8 cellular contexts compared by ENCODE assay signal in the genomic region with DNA sequence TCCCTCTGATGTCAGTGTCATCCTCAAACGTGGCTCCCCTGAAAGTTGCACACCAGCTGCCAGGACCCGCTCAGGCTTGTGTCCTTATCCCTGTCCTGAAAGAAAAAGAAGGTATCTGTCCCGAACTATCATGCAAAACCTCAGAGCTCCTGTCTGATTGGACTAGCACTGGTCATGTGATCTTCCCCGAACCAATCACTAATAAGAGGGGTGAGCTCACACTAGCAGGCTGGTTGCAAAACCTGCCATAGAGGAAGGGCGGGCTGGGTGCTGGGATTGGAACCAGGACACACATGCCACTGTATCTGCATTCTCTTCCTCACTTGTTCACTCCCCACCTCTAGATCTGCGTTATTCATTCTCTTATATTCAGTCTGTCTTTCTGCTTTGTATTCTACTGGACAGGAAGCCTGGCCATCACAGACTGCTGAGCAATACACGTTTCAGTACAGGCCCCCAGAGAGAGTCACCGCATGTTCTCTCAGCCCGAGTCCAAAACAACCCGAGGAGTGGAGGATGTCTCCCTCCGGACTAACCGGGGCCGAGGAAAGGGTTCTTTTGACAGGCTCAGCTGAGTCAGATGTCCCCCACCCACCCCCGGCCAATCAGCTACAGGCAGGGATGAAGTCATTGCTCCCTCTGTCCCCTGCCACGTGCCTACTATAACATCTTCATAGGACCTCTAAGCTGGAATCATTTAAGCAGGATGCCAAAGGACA.
DNase-seq lines count a peak whose midpoint lies in the region; ATAC-seq and TF ChIP-seq lines count a peak whose summit lies in the region.

No MANE protein-coding gene starts in this region.

- peak overlapping the region; percentile 82 for H4K8ac ChIP-seq in trophoblast cell (ENCODE audit: low read depth, low read length)

- H3K23ac ChIP-seq in trophoblast cell (ENCODE audit: low read length), result no peak overlapping the region

- no peak overlapping the region for H3K9ac ChIP-seq in trophoblast cell (ENCODE audit: low read length)

- DNase-seq in AG10803 (ENCODE audit: low read depth) (peak; percentile 97), NCI-H2171 (lab: John Stamatoyannopoulos, UW) (peak; percentile 91), amygdala (lab: John Stamatoyannopoulos, UW) (peak; percentile 52 to 99 (median 88)), left ventricle myocardium inferior (peak; percentile 77), trophoblast cell (peak; percentile 71 to 89)
- no peak for DNase-seq in effector memory CD8-positive, alpha-beta T cell

- H2AK5ac ChIP-seq in trophoblast cell (ENCODE audit: low read length), result no peak overlapping the region

- H3K4me3 Mint-ChIP-seq in effector memory CD8-positive, alpha-beta T cell, result no peak overlapping the region

- H3K4ac ChIP-seq in trophoblast cell (ENCODE audit: low read depth, low read length), result peak overlapping the region; percentile 25

- TF ChIP-seq CTCF in AG10803 (conservative IDR thresholded peaks at IDR 0.05; ENCODE audit: low read length), result no peak
- no peak for TF ChIP-seq CTCF in left ventricle myocardium inferior (IDR thresholded peaks at IDR 0.05; ENCODE audit: borderline replicate concordance)

- H3K9me3 Mint-ChIP-seq in effector memory CD8-positive, alpha-beta T cell, result no peaks in the 10 kb centered on the region

- peak overlapping the region; percentile 4 for H2BK12ac ChIP-seq in trophoblast cell (ENCODE audit: low read length)

- intact Hi-C loops in left ventricle myocardium inferior (cut with micrococcal nuclease), result no loop called here

- H3K27ac ChIP-seq in left ventricle myocardium inferior (replicated peaks) (peak overlapping the region; percentile 89), trophoblast cell (ENCODE audit: low read depth, low read length) (peak overlapping the region; percentile 64)

- no peak overlapping the region for H2AFZ ChIP-seq in trophoblast cell (ENCODE audit: insufficient read depth, low read length, poor library complexity)

- H3K36me3 ChIP-seq in left ventricle myocardium inferior, result no peaks in the 10 kb centered on the region
- no peaks in the 10 kb centered on the region for H3K36me3 ChIP-seq in trophoblast cell (ENCODE audit: control insufficient read depth in 1 of 2, insufficient read depth in 2 of 2, low read length in 2 of 2)

- ATAC-seq in GM18520 (IDR thresholded peaks at IDR 0.05; ENCODE audit: unreplicated experiment) (peak; percentile 85), HG03025 (IDR thresholded peaks at IDR 0.05; ENCODE audit: low FRiP score, unreplicated experiment) (peak; percentile 68)
- no peak for ATAC-seq in effector memory CD8-positive, alpha-beta T cell (replicated peaks)

- H3K36me3 Mint-ChIP-seq in effector memory CD8-positive, alpha-beta T cell (ENCODE audit: insufficient read depth), result peaks cover 4% of the 10 kb centered on the region

- no CpG with 5 or more reads among the region's 15 CpGs for WGBS in trophoblast cell (ENCODE audit: extremely low coverage, insufficient coverage, insufficient read length)

- no peak overlapping the region for H2BK120ac ChIP-seq in trophoblast cell (ENCODE audit: insufficient read depth, low read length, poor library complexity)

- H3K27me3 Mint-ChIP-seq in effector memory CD8-positive, alpha-beta T cell, result no peaks in the 10 kb centered on the region

- H3K18ac ChIP-seq in trophoblast cell (ENCODE audit: low read length), result no peak overlapping the region

- peak overlapping the region; percentile 71 for H2BK5ac ChIP-seq in trophoblast cell (ENCODE audit: low read depth, low read length, poor library complexity)

- peaks cover 2% of the 10 kb centered on the region for H3K79me2 ChIP-seq in trophoblast cell (ENCODE audit: control insufficient read depth, insufficient read depth, low read length, poor library complexity)

- H4K91ac ChIP-seq in trophoblast cell (ENCODE audit: low read depth, low read length), result peak overlapping the region; percentile 80

- H3K79me1 ChIP-seq in trophoblast cell (ENCODE audit: low read length), result peaks cover 11% of the 10 kb centered on the region

- H3K4me3 ChIP-seq in AG10803 (ENCODE audit: low read length) (peak overlapping the region; percentile 59), left ventricle myocardium inferior (peak overlapping the region; percentile 62), trophoblast cell (ENCODE audit: low read depth, low read length) (no peak overlapping the region)

- peak overlapping the region; percentile 71 for H3K4me2 ChIP-seq in trophoblast cell (ENCODE audit: low read length)

- H3K27me3 ChIP-seq in left ventricle myocardium inferior (ENCODE audit: low read depth) (no peaks in the 10 kb centered on the region), trophoblast cell (ENCODE audit: insufficient read depth, low read length) (no peaks in the 10 kb centered on the region)

- peak overlapping the region; percentile 60 for H3K14ac ChIP-seq in trophoblast cell (ENCODE audit: low read length)

- peaks cover 2 to 11% of the 10 kb centered on the region in 2 donors for H3K4me1 Mint-ChIP-seq in effector memory CD8-positive, alpha-beta T cell (ENCODE audit: low read depth in 2 of 2)

- H4K12ac ChIP-seq in trophoblast cell (ENCODE audit: low read depth, low read length), result peak overlapping the region; percentile 61

- H3K27ac Mint-ChIP-seq in effector memory CD8-positive, alpha-beta T cell, result no peak overlapping the region

- peaks cover 36% of the 10 kb centered on the region for H3K4me1 ChIP-seq in left ventricle myocardium inferior
- peaks cover 18 to 20% of the 10 kb centered on the region in 2 experiments for H3K4me1 ChIP-seq in trophoblast cell (ENCODE audit: control insufficient read depth in 1 of 2, insufficient read depth in 2 of 2, low read length in 2 of 2)

- H3K9me3 ChIP-seq in left ventricle myocardium inferior (replicated peaks) (no peaks in the 10 kb centered on the region), trophoblast cell (ENCODE audit: insufficient read depth, low read depth, low read length) (no peaks in the 10 kb centered on the region)

Comparison
In these comparisons a context has a peak if more than half of its experiments do, and no peak if none do; other contexts are left out.
1. DNase-seq: peak in AG10803 (single experiment), NCI-H2171 (single experiment), amygdala (56 of 56), left ventricle myocardium inferior (single experiment) and trophoblast cell (2 of 2); none in effector memory CD8-positive, alpha-beta T cell (0 of 3).